In genomic region chr10:32139223-32140073, GRCh38 we compare ENCODE assay signal across 9 cellular contexts.
DNase-seq lines count a peak whose midpoint lies in the region; ATAC-seq and TF ChIP-seq lines count a peak whose summit lies in the region.
"Had no signal": no experiment of that assay in that cellular context is flagged by ENCODE, and none has a peak within 500 bp of the region (broad histone marks: within the 10 kb centered on the region; RNA-seq: fewer than 3 reads in every experiment).

No MANE protein-coding gene starts in this region.

- TF ChIP-seq CTCF in brain microvascular endothelial cell (IDR thresholded peaks at IDR 0.05; ENCODE audit: low read depth, low read length, missing control alignments) (peak; percentile 22), spleen (IDR thresholded peaks at IDR 0.05 in 8 of 11, conservative IDR thresholded peaks at IDR 0.05 in 3 of 11) (peak in 3 of 11 experiments; percentile 8 to 19 (median 14))

- intact Hi-C loops in spleen (cut with DNase I; ENCODE audit: low total_unique reads) = no loop called here

- WGBS in spleen, 5 donors = 33 to 46% (median 39%) methylated on average over 12 of the region's 12 CpGs

- H3K4me3 ChIP-seq in brain microvascular endothelial cell (ENCODE audit: low read depth, low read length) = no peak overlapping the region
- no peak overlapping the region for H3K4me3 ChIP-seq in spleen

- in situ Hi-C loops in brain microvascular endothelial cell (cut with HindIII; ENCODE audit: low pct_ligation_motif_present, low sequenced_read_pairs) = no loop called here

- no peak for TF ChIP-seq POLR2A in spleen (IDR thresholded peaks at IDR 0.05)

- ATAC-seq in HG02798 (IDR thresholded peaks at IDR 0.05; ENCODE audit: poor library complexity, unreplicated experiment) (no peak), HG03159 (IDR thresholded peaks at IDR 0.05; ENCODE audit: unreplicated experiment) (no peak), HG03095 (IDR thresholded peaks at IDR 0.05; ENCODE audit: unreplicated experiment) (no peak)

- H3K36me3 ChIP-seq in brain microvascular endothelial cell (replicated peaks) (no peaks in the 10 kb centered on the region), spleen (no peaks in the 10 kb centered on the region)

- H3K4me1 ChIP-seq in spleen = peaks cover 3 to 24% (median 10%) of the 10 kb centered on the region in 6 donors

- DNase-seq in GDM1 (lab: John Stamatoyannopoulos, UW) (peak; percentile 62), NCI-H345 (lab: John Stamatoyannopoulos, UW) (peak; percentile 53), brain microvascular endothelial cell (peak; percentile 93), inferior parietal cortex (ENCODE audit: extremely low spot score) (peak; percentile 17), spleen (peak; percentile 84)
- DNase-seq: natural killer cell had no signal

- peak overlapping the region; percentile 70 for H3K27ac ChIP-seq in brain microvascular endothelial cell
- peak overlapping the region in 6 of 8 donors; percentile 66 to 82 (median 70) for H3K27ac ChIP-seq in spleen

- H3K9me3 ChIP-seq in spleen = no peaks in the 10 kb centered on the region

- H3K27me3 ChIP-seq in brain microvascular endothelial cell (replicated peaks) (no peaks in the 10 kb centered on the region), spleen (replicated peaks in 1 of 7) (no peaks in the 10 kb centered on the region)

Comparison
In these comparisons a context has a peak if more than half of its experiments do, and no peak if none do; other contexts are left out.
1. DNase-seq: peak in every context shown above with its lines; median percentile 93 in brain microvascular endothelial cell; 84 in spleen; 62 in GDM1; 53 in NCI-H345; 17 in inferior parietal cortex.